1 cellular context compared by ENCODE assay signal in genomic region chr2:215365184-215365658, GRCh38.
A peak's percentile ranks its signal among the peaks of the same experiment; 100 is the strongest.
TF ChIP-seq lines count a peak whose summit lies in the region.

No MANE protein-coding gene starts in this region.

TF ChIP-seq in HepG2, 621 proteins besides CTCF, POLR2A, EP300 and RAD21 (continued from another document):
- TF ChIP-seq TFDP1 (CRISPR knock-in tag; IDR thresholded peaks at IDR 0.05; ENCODE audit: borderline replicate concordance) (no peak), ATF7-NPFF (CRISPR knock-in tag; IDR thresholded peaks at IDR 0.05; ENCODE audit: low read depth) (peak; percentile 52; the same call in 1 of the 2 replicates), ZNF781 (CRISPR knock-in tag; IDR thresholded peaks at IDR 0.05; ENCODE audit: borderline replicate concordance, not compliant biosample characterization) (no peak), ARNT2 (CRISPR knock-in tag; IDR thresholded peaks at IDR 0.05; ENCODE audit: low read depth) (0 out of 2 replicates have a peak, but pooled peaks have one; percentile 46), ZNF282 (IDR thresholded peaks at IDR 0.05; ENCODE audit: partially characterized antibody) (no peak), ZNF574 (CRISPR knock-in tag; IDR thresholded peaks at IDR 0.05) (no peak), ATRX (CRISPR knock-in tag; IDR thresholded peaks at IDR 0.05; ENCODE audit: borderline replicate concordance) (no peak), PRDM15 (CRISPR knock-in tag; IDR thresholded peaks at IDR 0.05) (no peak), NR2F1 (CRISPR knock-in tag; IDR thresholded peaks at IDR 0.05) (no peak), MBD4 (IDR thresholded peaks at IDR 0.05; ENCODE audit: borderline replicate concordance, low read length) (peak; percentile 88), ERF (CRISPR knock-in tag; IDR thresholded peaks at IDR 0.05) (no peak), SP4 (CRISPR knock-in tag; IDR thresholded peaks at IDR 0.05) (no peak), ZNF280D (CRISPR knock-in tag; IDR thresholded peaks at IDR 0.05) (no peak), POLR2G (IDR thresholded peaks at IDR 0.05; ENCODE audit: low read depth, low read length) (peak; percentile 42; the same call in 1 of the 2 replicates), ELF3 (CRISPR knock-in tag; IDR thresholded peaks at IDR 0.05) (no peak), POLR2AphosphoS5 (IDR thresholded peaks at IDR 0.05; ENCODE audit: low read depth, low read length) (no peak), POGK (CRISPR knock-in tag; conservative IDR thresholded peaks at IDR 0.05) (0 out of 2 replicates have a peak, but pooled peaks have one; percentile 31), PAF1 (CRISPR knock-in tag; IDR thresholded peaks at IDR 0.05) (peak; percentile 86; the same call in 1 of the 2 replicates), ZNF451 (CRISPR knock-in tag; IDR thresholded peaks at IDR 0.05) (no peak), SSRP1 (CRISPR knock-in tag; IDR thresholded peaks at IDR 0.05) (peak; percentile 52; the same call in 1 of the 2 replicates), HOXA7 (CRISPR knock-in tag; IDR thresholded peaks at IDR 0.05) (0 out of 2 replicates have a peak, but pooled peaks have one; percentile 22), EED (CRISPR knock-in tag; IDR thresholded peaks at IDR 0.05) (no peak), ZNF775 (CRISPR knock-in tag; IDR thresholded peaks at IDR 0.05; ENCODE audit: borderline replicate concordance) (no peak), ZBTB39 (CRISPR knock-in tag; IDR thresholded peaks at IDR 0.05) (peak; percentile 19; the same call in 1 of the 2 replicates), ZNF30 (CRISPR knock-in tag; IDR thresholded peaks at IDR 0.05) (no peak), NR1H2 (CRISPR knock-in tag; IDR thresholded peaks at IDR 0.05; ENCODE audit: borderline replicate concordance, low read depth) (no peak), ZNF101 (CRISPR knock-in tag; IDR thresholded peaks at IDR 0.05; ENCODE audit: borderline replicate concordance, low read depth) (no peak), AGO2 (optimal IDR thresholded peaks at IDR 0.05; ENCODE audit: low read depth, low read length) (peak; percentile 77)
